In the genomic region with DNA sequence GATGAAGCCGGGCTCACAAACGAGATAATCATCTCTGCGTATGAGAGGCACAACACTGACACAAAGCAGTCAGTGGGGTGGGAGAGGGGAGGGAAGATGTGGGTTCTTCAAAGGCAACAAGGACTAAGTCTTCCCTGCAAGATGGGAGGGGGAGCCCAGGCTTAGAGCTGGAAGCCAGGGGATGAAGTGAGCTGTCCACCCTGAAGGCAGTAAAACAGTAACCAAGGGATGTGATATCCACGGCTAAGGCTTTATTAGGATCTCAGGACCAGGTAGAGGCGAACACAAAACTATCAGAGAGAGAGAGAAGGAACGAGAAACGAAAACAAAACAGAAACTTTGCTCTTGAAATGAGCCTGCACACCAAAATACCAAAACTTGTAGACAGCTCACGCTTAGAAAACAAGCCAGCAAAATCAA, we compare ENCODE assay signal across 8 cellular contexts.
A peak's percentile ranks its signal among the peaks of the same experiment; 100 is the strongest.
DNase-seq lines count a peak whose midpoint lies in the region; ATAC-seq and TF ChIP-seq lines count a peak whose summit lies in the region.

No MANE protein-coding gene starts in this region.

- peak overlapping the region; percentile 24 for H3K4me3 ChIP-seq in AG10803 (ENCODE audit: low read length)

- peak; percentile 94 for ATAC-seq in GM19467 (IDR thresholded peaks at IDR 0.05; ENCODE audit: unreplicated experiment)
- peak; percentile 94 for ATAC-seq in HG03378 (IDR thresholded peaks at IDR 0.05; ENCODE audit: unreplicated experiment)
- ATAC-seq in sciatic nerve, result no peak

- no peak for TF ChIP-seq CTCF in AG10803 (conservative IDR thresholded peaks at IDR 0.05; ENCODE audit: low read length)

- DNase-seq in AG10803 (ENCODE audit: low read depth) (peak; percentile 11), occipital lobe (lab: John Stamatoyannopoulos, UW) (no peak), foreskin melanocyte (no peak), activated gamma-delta T cell (lab: John Stamatoyannopoulos, UW) (no peak), sciatic nerve (ENCODE audit: low spot score) (no peak)
- peak; percentile 71 for DNase-seq in activated effector memory CD4-positive, alpha-beta T cell treated with anti-CD3 and anti-CD28 coated beads, Interleukin-2, amount 50 U/mL, for 16 hours

- intact Hi-C loops in sciatic nerve (cut with DNase I), result no loop called here

Comparison
In these comparisons a context has a peak if more than half of its experiments do, and no peak if none do; other contexts are left out.
1. DNase-seq: peak in AG10803 (single experiment) and activated effector memory CD4-positive, alpha-beta T cell treated with anti-CD3 and anti-CD28 coated beads, Interleukin-2, amount 50 U/mL, for 16 hours (single experiment); none in occipital lobe (single experiment), foreskin melanocyte (single experiment), activated gamma-delta T cell (single experiment) and sciatic nerve (single experiment).